ENCODE assay signal across 1 cellular context in genomic region chr5:65072836-65073620, GRCh38.
TF ChIP-seq lines count a peak whose summit lies in the region.

No MANE protein-coding gene starts in this region.

TF ChIP-seq in SK-N-SH, 30 proteins besides CTCF, POLR2A, EP300 and RAD21 (continued from another document):
- TF ChIP-seq MXI1 (IDR thresholded peaks at IDR 0.05; ENCODE audit: low read depth, low read length) = no peak
- no peak for TF ChIP-seq FOXM1 (IDR thresholded peaks at IDR 0.05; ENCODE audit: low read depth)
- no peak for TF ChIP-seq JUND (IDR thresholded peaks at IDR 0.05)
- no peak for TF ChIP-seq SMC3 (IDR thresholded peaks at IDR 0.05; ENCODE audit: low read depth, low read length)
- no peak for TF ChIP-seq ZBTB33 (IDR thresholded peaks at IDR 0.05; ENCODE audit: borderline replicate concordance, low read depth)
- no peak for TF ChIP-seq FOXJ3 (CRISPR knock-in tag; IDR thresholded peaks at IDR 0.05)
- no peak for TF ChIP-seq ELF1 (IDR thresholded peaks at IDR 0.05)
- no peak for TF ChIP-seq MAX (IDR thresholded peaks at IDR 0.05; ENCODE audit: low read depth)
- TF ChIP-seq TEAD4 (IDR thresholded peaks at IDR 0.05; ENCODE audit: borderline replicate concordance, insufficient read depth) = no peak
